13 cellular contexts compared by ENCODE assay signal in genomic region chr6:106244521-106244920, GRCh38.
A peak's percentile ranks its signal among the peaks of the same experiment; 100 is the strongest.
DNase-seq lines count a peak whose midpoint lies in the region; ATAC-seq and TF ChIP-seq lines count a peak whose summit lies in the region.
"Had no signal": no experiment of that assay in that cellular context is flagged by ENCODE, and none has a peak within 500 bp of the region (broad histone marks: within the 10 kb centered on the region; RNA-seq: fewer than 3 reads in every experiment).

No MANE protein-coding gene starts in this region.

- H3K9me3 ChIP-seq in OCI-LY7 (ENCODE audit: low read length): no peaks in the 10 kb centered on the region
- H3K9me3 ChIP-seq: HAP-1 had no signal

- no peak overlapping the region for H2AFZ ChIP-seq in OCI-LY7 (ENCODE audit: low read length)

- peak; percentile 13 for ATAC-seq in GM18870 (IDR thresholded peaks at IDR 0.05; ENCODE audit: unreplicated experiment)
- ATAC-seq in GM21390 (IDR thresholded peaks at IDR 0.05; ENCODE audit: unreplicated experiment): peak; percentile 3
- ATAC-seq in stimulated activated effector memory CD8-positive, alpha-beta T cell treated with anti-CD3 and anti-CD28 coated beads, Interleukin-12 subunit alpha, Interleukin-12 subunit beta, amount 100 ng/mL, for 72 hours: no peak

- H3K4me1 Mint-ChIP-seq in stimulated activated effector memory CD8-positive, alpha-beta T cell treated with anti-CD3 and anti-CD28 coated beads, Interleukin-12 subunit alpha, Interleukin-12 subunit beta, amount 100 ng/mL, for 72 hours: peaks cover 28% of the 10 kb centered on the region
- H3K4me1 Mint-ChIP-seq in activated naive CD8-positive, alpha-beta T cell treated with anti-CD3 and anti-CD28 coated beads for 36 hours: no peaks in the 10 kb centered on the region

- DNase-seq in OCI-LY7 (ENCODE audit: low spot score) (no peak), superior temporal gyrus (ENCODE audit: extremely low spot score) (no peak), SKM-1 treated with dmso at 0.1 percent for 144 hours (lab: John Stamatoyannopoulos, UW; ENCODE audit: unreplicated experiment) (no peak)
- no peak for DNase-seq in stimulated activated effector memory CD8-positive, alpha-beta T cell treated with anti-CD3 and anti-CD28 coated beads, Interleukin-12 subunit alpha, Interleukin-12 subunit beta, amount 100 ng/mL, for 72 hours (ENCODE audit: low spot score in 2 of 2)
- DNase-seq in activated naive CD8-positive, alpha-beta T cell treated with anti-CD3 and anti-CD28 coated beads for 36 hours: no peak
- DNase-seq: C1 segment of cervical spinal cord; Calu3; CD4-positive, alpha-beta T cell; DMS 273 treated with DMSO at 0.1 percent for 48 hours had no signal

- no peaks in the 10 kb centered on the region for H4K20me1 ChIP-seq in OCI-LY7 (ENCODE audit: insufficient read depth, low read length)

- peaks cover 51% of the 10 kb centered on the region for H3K36me3 Mint-ChIP-seq in stimulated activated effector memory CD8-positive, alpha-beta T cell treated with anti-CD3 and anti-CD28 coated beads, Interleukin-12 subunit alpha, Interleukin-12 subunit beta, amount 100 ng/mL, for 72 hours
- H3K36me3 Mint-ChIP-seq in activated naive CD8-positive, alpha-beta T cell treated with anti-CD3 and anti-CD28 coated beads for 36 hours: peaks cover 39% of the 10 kb centered on the region

- CTCF ChIA-PET in OCI-LY7 (lab: Charles Lee; ENCODE audit: unreplicated experiment): no interaction called here

- no peaks in the 10 kb centered on the region for H3K9me3 Mint-ChIP-seq in stimulated activated effector memory CD8-positive, alpha-beta T cell treated with anti-CD3 and anti-CD28 coated beads, Interleukin-12 subunit alpha, Interleukin-12 subunit beta, amount 100 ng/mL, for 72 hours
- H3K9me3 Mint-ChIP-seq in activated naive CD8-positive, alpha-beta T cell treated with anti-CD3 and anti-CD28 coated beads for 36 hours: no peaks in the 10 kb centered on the region
- H3K9me3 Mint-ChIP-seq: CD4-positive, alpha-beta T cell had no signal

- no peaks in the 10 kb centered on the region for H3K79me2 ChIP-seq in OCI-LY7 (ENCODE audit: insufficient read depth, low read depth, low read length)

- H3K27me3 Mint-ChIP-seq in activated naive CD8-positive, alpha-beta T cell treated with anti-CD3 and anti-CD28 coated beads for 36 hours: no peaks in the 10 kb centered on the region
- H3K27me3 Mint-ChIP-seq: B cell; CD4-positive, alpha-beta T cell had no signal

- no peak overlapping the region for H3K4me2 ChIP-seq in OCI-LY7 (ENCODE audit: low read length)

- POLR2A ChIA-PET in OCI-LY7 (lab: Charles Lee): interaction anchor here (1.0 to 1.2 kb wide), 2 partner anchors 12 to 14 kb away, joined by 3 to 4 read pairs; no protein-coding TSS in a partner anchor

- H3K4me1 ChIP-seq in OCI-LY7 (ENCODE audit: insufficient read depth, low read length, poor library complexity, severe bottlenecking): no peaks in the 10 kb centered on the region
- H3K4me1 ChIP-seq: HAP-1 had no signal

- H3K9me2 ChIP-seq in OCI-LY7 (ENCODE audit: insufficient read depth, low read length): no peaks in the 10 kb centered on the region

- no peak overlapping the region for H3K4me3 Mint-ChIP-seq in stimulated activated effector memory CD8-positive, alpha-beta T cell treated with anti-CD3 and anti-CD28 coated beads, Interleukin-12 subunit alpha, Interleukin-12 subunit beta, amount 100 ng/mL, for 72 hours
- no peak overlapping the region for H3K4me3 Mint-ChIP-seq in activated naive CD8-positive, alpha-beta T cell treated with anti-CD3 and anti-CD28 coated beads for 36 hours
- H3K4me3 Mint-ChIP-seq: B cell; CD4-positive, alpha-beta T cell had no signal

- TF ChIP-seq CTCF in OCI-LY7 (conservative IDR thresholded peaks at IDR 0.05; ENCODE audit: low read length): no peak

- peaks cover 28% of the 10 kb centered on the region; the same call in 1 of the 2 replicates for H3K36me3 ChIP-seq in OCI-LY7 (ENCODE audit: insufficient read depth, low read length)
- H3K36me3 ChIP-seq: HAP-1 had no signal

- intact Hi-C loops in OCI-LY7 (cut with micrococcal nuclease; ENCODE audit: unreplicated experiment): no loop called here

- TSS peak; percentile 28 for BruUV-seq in OCI-LY7 (replicated peaks; lab: Mats Ljungman, UMichigan)

- H3K27ac Mint-ChIP-seq in stimulated activated effector memory CD8-positive, alpha-beta T cell treated with anti-CD3 and anti-CD28 coated beads, Interleukin-12 subunit alpha, Interleukin-12 subunit beta, amount 100 ng/mL, for 72 hours: peak overlapping the region; percentile 3
- H3K27ac Mint-ChIP-seq in activated naive CD8-positive, alpha-beta T cell treated with anti-CD3 and anti-CD28 coated beads for 36 hours: no peak overlapping the region
- H3K27ac Mint-ChIP-seq: B cell; CD4-positive, alpha-beta T cell had no signal

- no peak overlapping the region for H3K4me3 ChIP-seq in OCI-LY7 (ENCODE audit: low read depth, low read length, poor library complexity, severe bottlenecking)
- H3K4me3 ChIP-seq: HAP-1 had no signal

- no peak overlapping the region for H3K27ac ChIP-seq in OCI-LY7 (ENCODE audit: low read depth, low read length, poor library complexity, severe bottlenecking)
